In the genomic region with DNA sequence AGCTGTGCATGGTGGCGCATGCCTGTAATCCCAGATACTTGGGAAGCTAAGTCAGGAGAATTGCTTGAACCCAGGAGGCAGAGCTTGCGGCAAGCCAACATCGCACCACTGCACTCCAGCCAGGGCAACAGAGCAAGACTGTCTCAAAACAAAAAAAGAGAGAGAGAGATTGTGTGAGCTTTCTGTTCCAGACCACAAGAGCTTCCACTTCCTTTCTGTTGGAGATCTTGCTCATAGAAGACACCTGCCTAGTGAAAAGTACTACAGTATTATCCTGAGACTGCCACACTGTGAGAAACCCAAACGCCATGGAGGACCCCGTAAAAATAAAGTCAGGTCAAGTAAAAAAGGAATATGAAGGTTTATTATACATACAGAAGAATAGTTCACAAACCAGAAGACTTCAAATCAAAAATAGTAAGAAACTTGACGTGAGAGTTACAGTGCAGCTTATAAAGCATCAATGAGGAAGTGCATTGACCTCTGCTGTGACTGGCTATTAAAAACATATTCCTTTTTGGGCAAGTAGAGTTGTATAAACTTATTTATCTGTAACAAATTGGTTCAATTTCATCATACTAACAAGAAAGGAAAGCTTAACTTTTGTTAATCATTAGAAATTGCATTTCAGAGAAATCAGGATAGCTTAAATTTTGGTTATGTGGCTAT, we compare ENCODE assay signal across 9 cellular contexts. TPM values are rescaled to one million over a fixed set of nuclear protein-coding genes. Genes with fewer than 3 reads are reported as not detected.
DNase-seq lines count a peak whose midpoint lies in the region; ATAC-seq and TF ChIP-seq lines count a peak whose summit lies in the region.
"Had no signal": no experiment of that assay in that cellular context is flagged by ENCODE, and none has a peak within 500 bp of the region (broad histone marks: within the 10 kb centered on the region; RNA-seq: fewer than 3 reads in every experiment).

No MANE protein-coding gene starts in this region.

- H3K4me1 ChIP-seq in OCI-LY3 (ENCODE audit: low read length) = peaks cover 29% of the 10 kb centered on the region

- H3K4me3 ChIP-seq in OCI-LY3 (ENCODE audit: low read length) = peak overlapping the region; percentile 60

- H3K9ac ChIP-seq in OCI-LY3 (ENCODE audit: low read length) = peak overlapping the region; percentile 46; the same call in 1 of the 2 replicates

- H3K4me2 ChIP-seq in OCI-LY3 (ENCODE audit: low read length) = peak overlapping the region; percentile 73

- no peaks in the 10 kb centered on the region for H3K36me3 ChIP-seq in OCI-LY3 (replicated peaks; ENCODE audit: low read depth, low read length)

- TF ChIP-seq CTCF in OCI-LY3 (IDR thresholded peaks at IDR 0.05; ENCODE audit: low read depth, low read length) = no peak

- ATAC-seq in HG02943 (IDR thresholded peaks at IDR 0.05; ENCODE audit: low read depth, unreplicated experiment) = peak; percentile 71
- peak; percentile 28 for ATAC-seq in stimulated activated naive CD8-positive, alpha-beta T cell treated with anti-CD3 and anti-CD28 coated beads, Interleukin-15, Interleukin-2, amounts not matched to agents 100 U/mL and 50 U/mL, for 24 hours
- ATAC-seq: Panc1 had no signal

- H3K9me3 ChIP-seq in OCI-LY3 (ENCODE audit: insufficient read depth, low read length) = no peaks in the 10 kb centered on the region

- H2AFZ ChIP-seq in OCI-LY3 (ENCODE audit: low read depth, low read length) = peak overlapping the region; percentile 63; the same call in 1 of the 2 replicates

- H4K20me1 ChIP-seq in OCI-LY3 (ENCODE audit: insufficient read depth, low read length) = no peaks in the 10 kb centered on the region

- H3K79me2 ChIP-seq in OCI-LY3 (ENCODE audit: low read length) = peaks cover 6% of the 10 kb centered on the region; the same call in 1 of the 2 replicates

- no peaks in the 10 kb centered on the region for H3K27me3 ChIP-seq in OCI-LY3 (ENCODE audit: low read depth, low read length)

- DNase-seq in activated effector memory CD4-positive, alpha-beta T cell treated with Interleukin-2 at 50 U/mL for 16 hours = peak; percentile 24
- DNase-seq in activated effector memory CD4-positive, alpha-beta T cell treated with anti-CD3 and anti-CD28 coated beads, Interleukin-2, amount 50 U/mL, for 16 hours = no peak
- DNase-seq in stimulated activated naive CD8-positive, alpha-beta T cell treated with anti-CD3 and anti-CD28 coated beads, Interleukin-15, Interleukin-2, amounts not matched to agents 100 U/mL and 50 U/mL, for 24 hours = peak; percentile 25
- DNase-seq in stimulated activated CD4-positive, alpha-beta T cell treated with anti-CD3 and anti-CD28 coated beads, Interleukin-4, amount 100 ng/mL, for 1 hour = no peak
- DNase-seq in mesenteric fat pad (ENCODE audit: low spot score) (no peak), NCI-H524 treated with DMSO at 0.1 percent for 48 hours (lab: John Stamatoyannopoulos, UW) (no peak)

- peak overlapping the region; percentile 81 for H3K27ac ChIP-seq in OCI-LY3 (ENCODE audit: low read length)

RNA-seq across cellular contexts. Expression of a gene that starts 4.3 kb away (rescaled TPM):
- 49.1 TPM for total RNA-seq in mesenteric fat pad

Comparison
In these comparisons a context has a peak if more than half of its experiments do, and no peak if none do; other contexts are left out.
1. DNase-seq: peak in activated effector memory CD4-positive, alpha-beta T cell treated with Interleukin-2 at 50 U/mL for 16 hours (single experiment) and stimulated activated naive CD8-positive, alpha-beta T cell treated with anti-CD3 and anti-CD28 coated beads, Interleukin-15, Interleukin-2, amounts not matched to agents 100 U/mL and 50 U/mL, for 24 hours (single experiment); none in activated effector memory CD4-positive, alpha-beta T cell treated with anti-CD3 and anti-CD28 coated beads, Interleukin-2, amount 50 U/mL, for 16 hours (single experiment), stimulated activated CD4-positive, alpha-beta T cell treated with anti-CD3 and anti-CD28 coated beads, Interleukin-4, amount 100 ng/mL, for 1 hour (single experiment), mesenteric fat pad (single experiment) and NCI-H524 treated with DMSO at 0.1 percent for 48 hours (single experiment).